1 cellular context compared by ENCODE assay signal in the genomic region with DNA sequence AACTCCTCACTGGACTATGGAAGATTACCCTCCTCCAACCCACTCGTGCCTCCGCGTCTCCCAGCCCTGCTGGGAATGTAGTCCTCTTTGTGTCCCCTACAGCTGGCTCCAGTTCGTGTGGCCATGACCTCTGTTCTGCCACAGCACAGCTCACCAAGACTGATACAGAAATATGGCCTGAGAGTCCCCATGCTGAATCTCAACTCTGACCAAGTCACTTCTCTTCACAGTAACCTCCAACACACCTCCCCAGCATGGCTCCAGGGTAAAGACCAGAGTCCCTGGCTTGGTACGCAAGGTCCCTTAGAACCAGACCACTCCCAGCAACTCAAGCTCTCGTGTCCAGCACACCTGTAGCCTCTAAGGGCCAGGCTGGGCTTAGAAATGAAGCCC.
A peak's percentile ranks its signal among the peaks of the same experiment; 100 is the strongest.
TF ChIP-seq lines count a peak whose summit lies in the region.

No MANE protein-coding gene starts in this region.

TF ChIP-seq in HepG2, 621 proteins besides CTCF, POLR2A, EP300 and RAD21:
- TF ChIP-seq NPAS2 (CRISPR knock-in tag; IDR thresholded peaks at IDR 0.05; ENCODE audit: borderline replicate concordance): no peak
- TF ChIP-seq ZC3H13 (CRISPR knock-in tag; IDR thresholded peaks at IDR 0.05): 0 out of 2 replicates have a peak, but pooled peaks have one; percentile 36
- TF ChIP-seq PHF5A (CRISPR knock-in tag; IDR thresholded peaks at IDR 0.05; ENCODE audit: low read depth, unreplicated experiment): peak; percentile 21
- no peak for TF ChIP-seq ZNF430 (CRISPR knock-in tag; IDR thresholded peaks at IDR 0.05)
- TF ChIP-seq, protein P1, sequence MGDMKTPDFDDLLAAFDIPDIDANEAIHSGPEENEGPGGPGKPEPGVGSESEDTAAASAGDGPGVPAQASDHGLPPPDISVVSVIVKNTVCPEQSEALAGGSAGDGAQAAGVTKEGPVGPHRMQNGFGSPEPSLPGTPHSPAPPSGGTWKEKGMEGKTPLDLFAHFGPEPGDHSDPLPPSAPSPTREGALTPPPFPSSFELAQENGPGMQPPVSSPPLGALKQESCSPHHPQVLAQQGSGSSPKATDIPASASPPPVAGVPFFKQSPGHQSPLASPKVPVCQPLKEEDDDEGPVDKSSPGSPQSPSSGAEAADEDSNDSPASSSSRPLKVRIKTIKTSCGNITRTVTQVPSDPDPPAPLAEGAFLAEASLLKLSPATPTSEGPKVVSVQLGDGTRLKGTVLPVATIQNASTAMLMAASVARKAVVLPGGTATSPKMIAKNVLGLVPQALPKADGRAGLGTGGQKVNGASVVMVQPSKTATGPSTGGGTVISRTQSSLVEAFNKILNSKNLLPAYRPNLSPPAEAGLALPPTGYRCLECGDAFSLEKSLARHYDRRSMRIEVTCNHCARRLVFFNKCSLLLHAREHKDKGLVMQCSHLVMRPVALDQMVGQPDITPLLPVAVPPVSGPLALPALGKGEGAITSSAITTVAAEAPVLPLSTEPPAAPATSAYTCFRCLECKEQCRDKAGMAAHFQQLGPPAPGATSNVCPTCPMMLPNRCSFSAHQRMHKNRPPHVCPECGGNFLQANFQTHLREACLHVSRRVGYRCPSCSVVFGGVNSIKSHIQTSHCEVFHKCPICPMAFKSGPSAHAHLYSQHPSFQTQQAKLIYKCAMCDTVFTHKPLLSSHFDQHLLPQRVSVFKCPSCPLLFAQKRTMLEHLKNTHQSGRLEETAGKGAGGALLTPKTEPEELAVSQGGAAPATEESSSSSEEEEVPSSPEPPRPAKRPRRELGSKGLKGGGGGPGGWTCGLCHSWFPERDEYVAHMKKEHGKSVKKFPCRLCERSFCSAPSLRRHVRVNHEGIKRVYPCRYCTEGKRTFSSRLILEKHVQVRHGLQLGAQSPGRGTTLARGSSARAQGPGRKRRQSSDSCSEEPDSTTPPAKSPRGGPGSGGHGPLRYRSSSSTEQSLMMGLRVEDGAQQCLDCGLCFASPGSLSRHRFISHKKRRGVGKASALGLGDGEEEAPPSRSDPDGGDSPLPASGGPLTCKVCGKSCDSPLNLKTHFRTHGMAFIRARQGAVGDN (CRISPR knock-in tag; IDR thresholded peaks at IDR 0.05): peak; percentile 18; the same call in 1 of the 2 replicates
- peak; percentile 41 for TF ChIP-seq ZNF18 (CRISPR knock-in tag; IDR thresholded peaks at IDR 0.05; ENCODE audit: insufficient replicate concordance)
- 0 out of 2 replicates have a peak, but pooled peaks have one; percentile 5 for TF ChIP-seq HNF4A (CRISPR knock-in tag; IDR thresholded peaks at IDR 0.05)
- TF ChIP-seq TCF7 (IDR thresholded peaks at IDR 0.05; ENCODE audit: low read depth): no peak
- 0 out of 2 replicates have a peak, but pooled peaks have one; percentile 38 for TF ChIP-seq ZNF224 (CRISPR knock-in tag; IDR thresholded peaks at IDR 0.05)
- TF ChIP-seq, protein P2, sequence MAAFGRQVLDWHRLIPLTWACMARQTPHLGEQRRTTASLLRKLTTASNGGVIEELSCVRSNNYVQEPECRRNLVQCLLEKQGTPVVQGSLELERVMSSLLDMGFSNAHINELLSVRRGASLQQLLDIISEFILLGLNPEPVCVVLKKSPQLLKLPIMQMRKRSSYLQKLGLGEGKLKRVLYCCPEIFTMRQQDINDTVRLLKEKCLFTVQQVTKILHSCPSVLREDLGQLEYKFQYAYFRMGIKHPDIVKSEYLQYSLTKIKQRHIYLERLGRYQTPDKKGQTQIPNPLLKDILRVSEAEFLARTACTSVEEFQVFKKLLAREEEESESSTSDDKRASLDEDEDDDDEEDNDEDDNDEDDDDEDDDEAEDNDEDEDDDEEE (CRISPR knock-in tag; IDR thresholded peaks at IDR 0.05): no peak
- TF ChIP-seq GFI1 (CRISPR knock-in tag; IDR thresholded peaks at IDR 0.05; ENCODE audit: borderline replicate concordance): no peak
